In the genomic region with DNA sequence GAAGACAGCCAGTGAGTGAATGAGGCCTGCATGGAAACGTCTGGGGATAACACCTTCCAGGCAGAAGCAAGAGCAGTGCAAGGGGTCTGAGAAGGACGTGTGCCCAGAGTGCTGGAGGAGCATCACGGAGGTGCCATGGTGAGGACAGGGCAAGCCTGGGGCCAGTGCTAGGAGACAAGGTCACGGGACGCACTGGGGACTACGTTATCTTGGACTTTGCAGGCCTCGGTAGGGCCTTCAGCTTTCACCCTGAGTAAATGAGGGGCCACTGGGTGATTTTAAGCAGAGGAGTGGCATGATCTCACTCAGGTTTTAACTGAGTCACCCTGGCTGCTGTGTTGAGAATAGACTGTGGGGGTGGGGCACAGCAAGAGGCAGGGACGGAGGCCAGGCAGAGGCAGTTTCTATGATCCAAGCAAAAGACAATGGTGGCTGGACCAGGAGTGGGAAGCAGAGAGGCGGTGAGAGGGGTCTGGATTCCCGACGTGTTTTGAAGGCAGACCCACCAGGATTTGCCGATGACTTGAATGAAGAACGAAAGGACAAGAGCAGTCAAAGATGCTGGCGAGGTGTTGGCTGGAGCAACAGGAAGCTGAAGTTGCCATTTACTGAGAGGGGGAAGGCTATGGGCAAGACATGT, we compare ENCODE assay signal across 1 cellular context.
TF ChIP-seq lines count a peak whose summit lies in the region.

No MANE protein-coding gene starts in this region.

TF ChIP-seq in K562, 482 proteins besides CTCF, POLR2A, EP300 and RAD21 (continued from another document):
- no peak for TF ChIP-seq ETS1 (conservative IDR thresholded peaks at IDR 0.05; ENCODE audit: control insufficient read depth, low read depth, low read length)
- no peak for TF ChIP-seq HIVEP1 (CRISPR knock-in tag; IDR thresholded peaks at IDR 0.05)
- no peak for TF ChIP-seq PTRF (tag; IDR thresholded peaks at IDR 0.05)
- no peak for TF ChIP-seq ZNF75A (CRISPR knock-in tag; IDR thresholded peaks at IDR 0.05)
- TF ChIP-seq, protein P1, sequence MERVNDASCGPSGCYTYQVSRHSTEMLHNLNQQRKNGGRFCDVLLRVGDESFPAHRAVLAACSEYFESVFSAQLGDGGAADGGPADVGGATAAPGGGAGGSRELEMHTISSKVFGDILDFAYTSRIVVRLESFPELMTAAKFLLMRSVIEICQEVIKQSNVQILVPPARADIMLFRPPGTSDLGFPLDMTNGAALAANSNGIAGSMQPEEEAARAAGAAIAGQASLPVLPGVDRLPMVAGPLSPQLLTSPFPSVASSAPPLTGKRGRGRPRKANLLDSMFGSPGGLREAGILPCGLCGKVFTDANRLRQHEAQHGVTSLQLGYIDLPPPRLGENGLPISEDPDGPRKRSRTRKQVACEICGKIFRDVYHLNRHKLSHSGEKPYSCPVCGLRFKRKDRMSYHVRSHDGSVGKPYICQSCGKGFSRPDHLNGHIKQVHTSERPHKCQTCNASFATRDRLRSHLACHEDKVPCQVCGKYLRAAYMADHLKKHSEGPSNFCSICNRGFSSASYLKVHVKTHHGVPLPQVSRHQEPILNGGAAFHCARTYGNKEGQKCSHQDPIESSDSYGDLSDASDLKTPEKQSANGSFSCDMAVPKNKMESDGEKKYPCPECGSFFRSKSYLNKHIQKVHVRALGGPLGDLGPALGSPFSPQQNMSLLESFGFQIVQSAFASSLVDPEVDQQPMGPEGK (CRISPR knock-in tag; IDR thresholded peaks at IDR 0.05; ENCODE audit: borderline replicate concordance), result no peak
- TF ChIP-seq ZNF778 (CRISPR knock-in tag; IDR thresholded peaks at IDR 0.05), result no peak
- no peak for TF ChIP-seq SIN3B (IDR thresholded peaks at IDR 0.05; ENCODE audit: low read depth)
- TF ChIP-seq SP2 (IDR thresholded peaks at IDR 0.05; ENCODE audit: extremely low read depth, low read depth, low read length, poor library complexity, severe bottlenecking), result no peak
- no peak for TF ChIP-seq SMAD2 (IDR thresholded peaks at IDR 0.05; ENCODE audit: low read depth, low read length)
- no peak for TF ChIP-seq ZNF445 (CRISPR knock-in tag; IDR thresholded peaks at IDR 0.05; ENCODE audit: low read depth)
- TF ChIP-seq, protein P2, sequence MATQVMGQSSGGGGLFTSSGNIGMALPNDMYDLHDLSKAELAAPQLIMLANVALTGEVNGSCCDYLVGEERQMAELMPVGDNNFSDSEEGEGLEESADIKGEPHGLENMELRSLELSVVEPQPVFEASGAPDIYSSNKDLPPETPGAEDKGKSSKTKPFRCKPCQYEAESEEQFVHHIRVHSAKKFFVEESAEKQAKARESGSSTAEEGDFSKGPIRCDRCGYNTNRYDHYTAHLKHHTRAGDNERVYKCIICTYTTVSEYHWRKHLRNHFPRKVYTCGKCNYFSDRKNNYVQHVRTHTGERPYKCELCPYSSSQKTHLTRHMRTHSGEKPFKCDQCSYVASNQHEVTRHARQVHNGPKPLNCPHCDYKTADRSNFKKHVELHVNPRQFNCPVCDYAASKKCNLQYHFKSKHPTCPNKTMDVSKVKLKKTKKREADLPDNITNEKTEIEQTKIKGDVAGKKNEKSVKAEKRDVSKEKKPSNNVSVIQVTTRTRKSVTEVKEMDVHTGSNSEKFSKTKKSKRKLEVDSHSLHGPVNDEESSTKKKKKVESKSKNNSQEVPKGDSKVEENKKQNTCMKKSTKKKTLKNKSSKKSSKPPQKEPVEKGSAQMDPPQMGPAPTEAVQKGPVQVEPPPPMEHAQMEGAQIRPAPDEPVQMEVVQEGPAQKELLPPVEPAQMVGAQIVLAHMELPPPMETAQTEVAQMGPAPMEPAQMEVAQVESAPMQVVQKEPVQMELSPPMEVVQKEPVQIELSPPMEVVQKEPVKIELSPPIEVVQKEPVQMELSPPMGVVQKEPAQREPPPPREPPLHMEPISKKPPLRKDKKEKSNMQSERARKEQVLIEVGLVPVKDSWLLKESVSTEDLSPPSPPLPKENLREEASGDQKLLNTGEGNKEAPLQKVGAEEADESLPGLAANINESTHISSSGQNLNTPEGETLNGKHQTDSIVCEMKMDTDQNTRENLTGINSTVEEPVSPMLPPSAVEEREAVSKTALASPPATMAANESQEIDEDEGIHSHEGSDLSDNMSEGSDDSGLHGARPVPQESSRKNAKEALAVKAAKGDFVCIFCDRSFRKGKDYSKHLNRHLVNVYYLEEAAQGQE (CRISPR knock-in tag; IDR thresholded peaks at IDR 0.05; ENCODE audit: low read depth), result no peak
- TF ChIP-seq BRF2 (IDR thresholded peaks at IDR 0.05; ENCODE audit: borderline replicate concordance, insufficient read depth, insufficient read length), result no peak
- no peak for TF ChIP-seq ZNF23 (CRISPR knock-in tag; IDR thresholded peaks at IDR 0.05)
- TF ChIP-seq, protein P3, sequence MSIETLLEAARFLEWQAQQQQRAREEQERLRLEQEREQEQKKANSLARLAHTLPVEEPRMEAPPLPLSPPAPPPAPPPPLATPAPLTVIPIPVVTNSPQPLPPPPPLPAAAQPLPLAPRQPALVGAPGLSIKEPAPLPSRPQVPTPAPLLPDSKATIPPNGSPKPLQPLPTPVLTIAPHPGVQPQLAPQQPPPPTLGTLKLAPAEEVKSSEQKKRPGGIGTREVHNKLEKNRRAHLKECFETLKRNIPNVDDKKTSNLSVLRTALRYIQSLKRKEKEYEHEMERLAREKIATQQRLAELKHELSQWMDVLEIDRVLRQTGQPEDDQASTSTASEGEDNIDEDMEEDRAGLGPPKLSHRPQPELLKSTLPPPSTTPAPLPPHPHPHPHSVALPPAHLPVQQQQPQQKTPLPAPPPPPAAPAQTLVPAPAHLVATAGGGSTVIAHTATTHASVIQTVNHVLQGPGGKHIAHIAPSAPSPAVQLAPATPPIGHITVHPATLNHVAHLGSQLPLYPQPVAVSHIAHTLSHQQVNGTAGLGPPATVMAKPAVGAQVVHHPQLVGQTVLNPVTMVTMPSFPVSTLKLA (conservative IDR thresholded peaks at IDR 0.05), result 0 out of 4 replicates have a peak, but pooled peaks of 1 of the 2 experiments have one; percentile 15
- no peak for TF ChIP-seq HMG20B (CRISPR knock-in tag; IDR thresholded peaks at IDR 0.05)
- TF ChIP-seq SPI1 (IDR thresholded peaks at IDR 0.05; ENCODE audit: borderline replicate concordance, low read depth, low read length), result no peak
- no peak for TF ChIP-seq TCFL5 (CRISPR knock-in tag; conservative IDR thresholded peaks at IDR 0.05)
- TF ChIP-seq MBD2 (IDR thresholded peaks at IDR 0.05; ENCODE audit: borderline replicate concordance, low read depth), result no peak
- no peak for TF ChIP-seq PPARD (CRISPR knock-in tag; IDR thresholded peaks at IDR 0.05)
- no peak for TF ChIP-seq SNRNP70 (optimal IDR thresholded peaks at IDR 0.05; ENCODE audit: low read depth, low read length)
- TF ChIP-seq, protein P4, sequence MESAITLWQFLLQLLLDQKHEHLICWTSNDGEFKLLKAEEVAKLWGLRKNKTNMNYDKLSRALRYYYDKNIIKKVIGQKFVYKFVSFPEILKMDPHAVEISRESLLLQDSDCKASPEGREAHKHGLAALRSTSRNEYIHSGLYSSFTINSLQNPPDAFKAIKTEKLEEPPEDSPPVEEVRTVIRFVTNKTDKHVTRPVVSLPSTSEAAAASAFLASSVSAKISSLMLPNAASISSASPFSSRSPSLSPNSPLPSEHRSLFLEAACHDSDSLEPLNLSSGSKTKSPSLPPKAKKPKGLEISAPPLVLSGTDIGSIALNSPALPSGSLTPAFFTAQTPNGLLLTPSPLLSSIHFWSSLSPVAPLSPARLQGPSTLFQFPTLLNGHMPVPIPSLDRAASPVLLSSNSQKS (CRISPR knock-in tag; IDR thresholded peaks at IDR 0.05), result no peak
- no peak for TF ChIP-seq ZNF57 (CRISPR knock-in tag; IDR thresholded peaks at IDR 0.05)
- no peak for TF ChIP-seq ZBTB1 (CRISPR knock-in tag; IDR thresholded peaks at IDR 0.05; ENCODE audit: borderline replicate concordance, low read depth)
- peak; percentile 57; the same call in 1 of the 2 replicates for TF ChIP-seq SMAD4 (CRISPR knock-in tag; conservative IDR thresholded peaks at IDR 0.05)
- TF ChIP-seq, protein P5, sequence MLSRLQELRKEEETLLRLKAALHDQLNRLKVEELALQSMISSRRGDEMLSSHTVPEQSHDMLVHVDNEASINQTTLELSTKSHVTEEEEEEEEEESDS (CRISPR knock-in tag; IDR thresholded peaks at IDR 0.05), result no peak
- no peak for TF ChIP-seq E2F1 (CRISPR knock-in tag; IDR thresholded peaks at IDR 0.05)
- TF ChIP-seq ZKSCAN8 (CRISPR knock-in tag; IDR thresholded peaks at IDR 0.05), result no peak
- TF ChIP-seq TRIM28 (IDR thresholded peaks at IDR 0.05), result no peak
- no peak for TF ChIP-seq XRCC3 (IDR thresholded peaks at IDR 0.05)
- TF ChIP-seq, protein P6, sequence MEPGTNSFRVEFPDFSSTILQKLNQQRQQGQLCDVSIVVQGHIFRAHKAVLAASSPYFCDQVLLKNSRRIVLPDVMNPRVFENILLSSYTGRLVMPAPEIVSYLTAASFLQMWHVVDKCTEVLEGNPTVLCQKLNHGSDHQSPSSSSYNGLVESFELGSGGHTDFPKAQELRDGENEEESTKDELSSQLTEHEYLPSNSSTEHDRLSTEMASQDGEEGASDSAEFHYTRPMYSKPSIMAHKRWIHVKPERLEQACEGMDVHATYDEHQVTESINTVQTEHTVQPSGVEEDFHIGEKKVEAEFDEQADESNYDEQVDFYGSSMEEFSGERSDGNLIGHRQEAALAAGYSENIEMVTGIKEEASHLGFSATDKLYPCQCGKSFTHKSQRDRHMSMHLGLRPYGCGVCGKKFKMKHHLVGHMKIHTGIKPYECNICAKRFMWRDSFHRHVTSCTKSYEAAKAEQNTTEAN (CRISPR knock-in tag; IDR thresholded peaks at IDR 0.05), result no peak
- no peak for TF ChIP-seq SAFB (IDR thresholded peaks at IDR 0.05; ENCODE audit: borderline replicate concordance, low read depth, low read length)
- TF ChIP-seq ZNF175 (CRISPR knock-in tag; IDR thresholded peaks at IDR 0.05; ENCODE audit: low read depth), result 0 out of 2 replicates have a peak, but pooled peaks have one; percentile 45
- no peak for TF ChIP-seq GTF2A2 (tag; IDR thresholded peaks at IDR 0.05)
- TF ChIP-seq, protein P7, sequence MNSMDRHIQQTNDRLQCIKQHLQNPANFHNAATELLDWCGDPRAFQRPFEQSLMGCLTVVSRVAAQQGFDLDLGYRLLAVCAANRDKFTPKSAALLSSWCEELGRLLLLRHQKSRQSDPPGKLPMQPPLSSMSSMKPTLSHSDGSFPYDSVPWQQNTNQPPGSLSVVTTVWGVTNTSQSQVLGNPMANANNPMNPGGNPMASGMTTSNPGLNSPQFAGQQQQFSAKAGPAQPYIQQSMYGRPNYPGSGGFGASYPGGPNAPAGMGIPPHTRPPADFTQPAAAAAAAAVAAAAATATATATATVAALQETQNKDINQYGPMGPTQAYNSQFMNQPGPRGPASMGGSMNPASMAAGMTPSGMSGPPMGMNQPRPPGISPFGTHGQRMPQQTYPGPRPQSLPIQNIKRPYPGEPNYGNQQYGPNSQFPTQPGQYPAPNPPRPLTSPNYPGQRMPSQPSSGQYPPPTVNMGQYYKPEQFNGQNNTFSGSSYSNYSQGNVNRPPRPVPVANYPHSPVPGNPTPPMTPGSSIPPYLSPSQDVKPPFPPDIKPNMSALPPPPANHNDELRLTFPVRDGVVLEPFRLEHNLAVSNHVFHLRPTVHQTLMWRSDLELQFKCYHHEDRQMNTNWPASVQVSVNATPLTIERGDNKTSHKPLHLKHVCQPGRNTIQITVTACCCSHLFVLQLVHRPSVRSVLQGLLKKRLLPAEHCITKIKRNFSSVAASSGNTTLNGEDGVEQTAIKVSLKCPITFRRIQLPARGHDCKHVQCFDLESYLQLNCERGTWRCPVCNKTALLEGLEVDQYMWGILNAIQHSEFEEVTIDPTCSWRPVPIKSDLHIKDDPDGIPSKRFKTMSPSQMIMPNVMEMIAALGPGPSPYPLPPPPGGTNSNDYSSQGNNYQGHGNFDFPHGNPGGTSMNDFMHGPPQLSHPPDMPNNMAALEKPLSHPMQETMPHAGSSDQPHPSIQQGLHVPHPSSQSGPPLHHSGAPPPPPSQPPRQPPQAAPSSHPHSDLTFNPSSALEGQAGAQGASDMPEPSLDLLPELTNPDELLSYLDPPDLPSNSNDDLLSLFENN (IDR thresholded peaks at IDR 0.05; ENCODE audit: low read depth in 2 of 2, low read length in 2 of 2), result peak in 1 of 2 experiments; percentile 46; a peak in 1 of 4 replicates
